18 cellular contexts compared by ENCODE assay signal in the genomic region with DNA sequence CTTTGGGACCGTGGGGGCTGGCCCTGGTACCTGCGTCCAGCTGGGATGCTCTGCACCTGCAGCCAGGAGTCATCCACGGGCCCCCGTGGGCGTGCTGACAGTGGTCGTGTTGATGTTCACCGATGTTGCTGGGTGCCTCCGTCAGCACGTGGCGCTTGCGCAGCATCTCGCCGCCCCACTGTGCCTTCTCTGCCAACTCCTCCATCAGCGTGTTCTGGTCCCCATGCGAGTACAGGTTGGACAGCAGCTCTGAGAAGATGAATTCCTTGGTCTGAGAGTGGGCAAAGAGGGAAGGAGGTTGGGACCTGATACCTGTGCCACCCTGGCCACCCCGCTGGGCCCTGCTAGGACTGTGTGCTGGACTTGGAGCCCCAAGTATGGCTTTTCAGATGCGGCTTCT.
"Had no signal": no experiment of that assay in that cellular context is flagged by ENCODE, and none has a peak within 500 bp of the region (broad histone marks: within the 10 kb centered on the region; RNA-seq: fewer than 3 reads in every experiment).

No MANE protein-coding gene starts in this region.

- H3K9me3 ChIP-seq: breast epithelium had no signal

- ATAC-seq: activated CD8-positive, alpha-beta T cell treated with anti-CD3 and anti-CD28 coated beads, Interleukin-2, amount 10 ng/mL, durations not matched to agents 7 days and 5 days had no signal

- H3K27ac ChIP-seq: breast epithelium, SK-N-MC had no signal

- H3K27me3 ChIP-seq: breast epithelium had no signal

- H3K4me1 ChIP-seq: breast epithelium had no signal

- H3K36me3 ChIP-seq: breast epithelium had no signal

- DNase-seq: activated CD4-positive, alpha-beta T cell treated with anti-CD3 and anti-CD28 coated beads, Interleukin-2, amount 10 ng/mL, durations not matched to agents 24 days and 14 days; activated CD4-positive, CD25-positive, alpha-beta regulatory T cell; activated CD8-positive, alpha-beta memory T cell treated with anti-CD3 and anti-CD28 coated beads, Interleukin-2, amount 50 U/mL, for 4 hours; activated CD8-positive, alpha-beta T cell treated with anti-CD3 and anti-CD28 coated beads, Interleukin-2, amount 10 ng/mL, durations not matched to agents 7 days and 5 days; activated gamma-delta T cell; activated naive CD8-positive, alpha-beta T cell treated with anti-CD3 and anti-CD28 coated beads for 36 hours; activated T-cell treated with anti-CD3 and anti-CD28 coated beads, Interleukin-2, amount 50 U/mL, for 48 hours; erythroblast; hippocampal formation; kidney glomerular epithelial cell; nephron progenitor cell; small intestine; stimulated activated CD4-positive, alpha-beta T cell treated with anti-CD3 and anti-CD28 coated beads, Interleukin-4, amount 100 ng/mL, for 4 hours; stimulated activated CD8-positive, alpha-beta memory T cell treated with anti-CD3 and anti-CD28 coated beads, Interleukin-4, amount 100 ng/mL, for 48 hours; stimulated activated naive CD4-positive, alpha-beta T cell treated with Interleukin-2 at 50 U/mL for 16 hours; substantia nigra had no signal

- H3K4me3 ChIP-seq: breast epithelium, SK-N-MC had no signal
